1 cellular context compared by ENCODE assay signal in genomic region chr6:144661101-144661806, GRCh38.
TF ChIP-seq lines count a peak whose summit lies in the region.

No MANE protein-coding gene starts in this region.

TF ChIP-seq in HEK293, 187 proteins besides CTCF, POLR2A, EP300 and RAD21 (continued from another document):
- 0 out of 2 replicates have a peak, but pooled peaks have one; percentile 25 for TF ChIP-seq PRDM4 (tag by site-specific recombination; IDR thresholded peaks at IDR 0.05)
- TF ChIP-seq ZBTB49 (tag by site-specific recombination; IDR thresholded peaks at IDR 0.05; ENCODE audit: low read depth), result no peak
- TF ChIP-seq YY1 (tag by site-specific recombination; IDR thresholded peaks at IDR 0.05), result no peak
- peak; percentile 49; the same call in 1 of the 2 replicates for TF ChIP-seq IKZF3 (tag by site-specific recombination; IDR thresholded peaks at IDR 0.05)
- no peak for TF ChIP-seq ZNF621 (tag by site-specific recombination; IDR thresholded peaks at IDR 0.05)
- no peak for TF ChIP-seq KLF10 (tag by site-specific recombination; IDR thresholded peaks at IDR 0.05)
- TF ChIP-seq ZNF223 (tag by site-specific recombination; IDR thresholded peaks at IDR 0.05), result no peak
- TF ChIP-seq GLI2 (tag by site-specific recombination; IDR thresholded peaks at IDR 0.05; ENCODE audit: borderline replicate concordance, low read depth), result no peak
- TF ChIP-seq OVOL3 (tag by site-specific recombination; IDR thresholded peaks at IDR 0.05), result no peak
- TF ChIP-seq ZNF513 (tag by site-specific recombination; IDR thresholded peaks at IDR 0.05), result no peak
- TF ChIP-seq ZBTB10 (tag by site-specific recombination; IDR thresholded peaks at IDR 0.05), result no peak
- no peak for TF ChIP-seq ZNF530 (tag by site-specific recombination; IDR thresholded peaks at IDR 0.05; ENCODE audit: low read depth)
- no peak for TF ChIP-seq ZNF571 (tag by site-specific recombination; IDR thresholded peaks at IDR 0.05)
- TF ChIP-seq ZBTB8A (tag by site-specific recombination; IDR thresholded peaks at IDR 0.05), result no peak; the same call in 1 of the 2 replicates
- TF ChIP-seq TCF7L2 (IDR thresholded peaks at IDR 0.05; ENCODE audit: borderline replicate concordance, low read depth, low read length), result peak; percentile 62; the same call in 1 of the 2 replicates
- TF ChIP-seq PRDM6 (tag by site-specific recombination; IDR thresholded peaks at IDR 0.05), result peak; percentile 88
- no peak for TF ChIP-seq ZEB2 (tag by site-specific recombination; IDR thresholded peaks at IDR 0.05)
- TF ChIP-seq ZNF18 (tag by site-specific recombination; IDR thresholded peaks at IDR 0.05), result no peak
- TF ChIP-seq SP7 (tag by site-specific recombination; IDR thresholded peaks at IDR 0.05), result no peak
- peak; percentile 88 for TF ChIP-seq TRIM28 (IDR thresholded peaks at IDR 0.05; ENCODE audit: borderline replicate concordance, low read length)
- no peak for TF ChIP-seq ZNF473 (tag by site-specific recombination; IDR thresholded peaks at IDR 0.05)
- no peak for TF ChIP-seq ZNF354C (tag by site-specific recombination; IDR thresholded peaks at IDR 0.05; ENCODE audit: borderline replicate concordance, low read depth)
- TF ChIP-seq ZNF140 (tag by site-specific recombination; IDR thresholded peaks at IDR 0.05), result no peak
- TF ChIP-seq GLIS1 (tag by site-specific recombination; IDR thresholded peaks at IDR 0.05), result no peak
- TF ChIP-seq ZNF174 (tag by site-specific recombination; IDR thresholded peaks at IDR 0.05), result no peak
- TF ChIP-seq ZBTB21 (tag by site-specific recombination; IDR thresholded peaks at IDR 0.05), result no peak
- TF ChIP-seq ZIC2 (tag by site-specific recombination; IDR thresholded peaks at IDR 0.05), result peak; percentile 69
- TF ChIP-seq ELK4 (IDR thresholded peaks at IDR 0.05; ENCODE audit: borderline replicate concordance, low read depth, low read length), result no peak
- TF ChIP-seq ZNF488 (tag by site-specific recombination; IDR thresholded peaks at IDR 0.05), result no peak
- no peak for TF ChIP-seq ZNF704 (tag by site-specific recombination; IDR thresholded peaks at IDR 0.05)
- peak; percentile 67 for TF ChIP-seq PRDM10 (tag by site-specific recombination; IDR thresholded peaks at IDR 0.05)
- TF ChIP-seq ZNF248 (tag by site-specific recombination; IDR thresholded peaks at IDR 0.05), result no peak
